21 cellular contexts compared by ENCODE assay signal in genomic region chr13:52879950-52880650, GRCh38. TPM values are rescaled to one million over a fixed set of nuclear protein-coding genes. Genes with fewer than 3 reads are reported as not detected.
DNase-seq lines count a peak whose midpoint lies in the region; ATAC-seq and TF ChIP-seq lines count a peak whose summit lies in the region.
"Had no signal": no experiment of that assay in that cellular context is flagged by ENCODE, and none has a peak within 500 bp of the region (broad histone marks: within the 10 kb centered on the region; RNA-seq: fewer than 3 reads in every experiment).

No MANE protein-coding gene starts in this region.

- intact Hi-C loops in esophagus muscularis mucosa (cut with DNase I) = no loop called here
- intact Hi-C loops in activated CD4-positive, alpha-beta T cell treated with anti-CD3 and anti-CD28 coated beads for 36 hours (cut with DNase I, micrococcal nuclease) = no loop called here
- intact Hi-C loops in activated T-helper 1 cell treated with anti-CD3 and anti-CD28 coated beads, Interleukin-12 subunit alpha, Interleukin-12 subunit beta, Interleukin-2, Interleukin-4 antibody, amounts not matched to agents 30 ng/mL and 10 ng/mL and 1 ng/mL, durations not matched to agents 14 hours and 24 hours and 36 hours (cut with micrococcal nuclease) = no loop called here

- TF ChIP-seq CTCF in nephron progenitor cell (IDR thresholded peaks at IDR 0.05) (no peak), esophagus muscularis mucosa (IDR thresholded peaks at IDR 0.05) (no peak)

- H3K4me3 Mint-ChIP-seq in nephron progenitor cell = peak overlapping the region; percentile 1
- H3K4me3 Mint-ChIP-seq in activated CD4-positive, alpha-beta T cell treated with anti-CD3 and anti-CD28 coated beads for 36 hours = no peak overlapping the region
- no peak overlapping the region for H3K4me3 Mint-ChIP-seq in activated T-helper 1 cell treated with anti-CD3 and anti-CD28 coated beads, Interleukin-12 subunit alpha, Interleukin-12 subunit beta, Interleukin-2, Interleukin-4 antibody, amounts not matched to agents 30 ng/mL and 10 ng/mL and 1 ng/mL, durations not matched to agents 14 hours and 24 hours and 36 hours
- H3K4me3 Mint-ChIP-seq: stimulated activated naive CD8-positive, alpha-beta T cell treated with anti-CD3 and anti-CD28 coated beads, Interleukin-15, Interleukin-2, amounts not matched to agents 100 ng/mL and 50 ng/mL, for 24 hours; T-cell had no signal

- peaks cover 0 to 11% (median 2%) of the 10 kb centered on the region in 4 donors for H3K4me1 ChIP-seq in esophagus muscularis mucosa
- H3K4me1 ChIP-seq: uterus had no signal

- DNase-seq in NCI-H146 treated with DMSO at 0.1 percent for 48 hours (lab: John Stamatoyannopoulos, UW; ENCODE audit: unreplicated experiment) (peak; percentile 18), SK-N-MC (ENCODE audit: low read depth, low spot score) (no peak), nephron progenitor cell (no peak), esophagus muscularis mucosa (ENCODE audit: extremely low spot score) (no peak)
- DNase-seq in activated CD4-positive, alpha-beta T cell treated with anti-CD3 and anti-CD28 coated beads for 36 hours = no peak
- no peak for DNase-seq in activated T-helper 1 cell treated with anti-CD3 and anti-CD28 coated beads, Interleukin-12 subunit alpha, Interleukin-12 subunit beta, Interleukin-2, Interleukin-4 antibody, amounts not matched to agents 30 ng/mL and 10 ng/mL and 1 ng/mL, durations not matched to agents 14 hours and 24 hours and 36 hours (ENCODE audit: low spot score)
- DNase-seq: activated effector memory CD4-positive, alpha-beta T cell treated with Interleukin-2 at 50 U/mL for 16 hours; anterior cingulate cortex; C1 segment of cervical spinal cord; cortex of kidney; T-cell; uterus had no signal

- H3K4me3 ChIP-seq in SK-N-MC (peak overlapping the region; percentile 36; the same call in 1 of the 2 replicates), esophagus muscularis mucosa (no peak overlapping the region)
- H3K4me3 ChIP-seq: skin epidermis, uterus had no signal

- no peak overlapping the region for H3K9ac ChIP-seq in SK-N-MC (ENCODE audit: insufficient read length)

- TF ChIP-seq EP300 in esophagus muscularis mucosa (IDR thresholded peaks at IDR 0.05) = no peak

- H3K27ac ChIP-seq in SK-N-MC (no peak overlapping the region), esophagus muscularis mucosa (replicated peaks in 1 of 4) (no peak overlapping the region)
- H3K27ac ChIP-seq: skin epidermis, VCaP had no signal

- H3K27me3 ChIP-seq in esophagus muscularis mucosa = no peaks in the 10 kb centered on the region
- H3K27me3 ChIP-seq: uterus had no signal

- H3K9me3 ChIP-seq in SK-N-MC (ENCODE audit: low read depth, low read length) = peaks cover under 1% of the 10 kb centered on the region; the same call in 1 of the 2 replicates
- peaks cover 0 to 15% (median 10%) of the 10 kb centered on the region in 4 donors for H3K9me3 ChIP-seq in esophagus muscularis mucosa
- H3K9me3 ChIP-seq: uterus had no signal

- no peak overlapping the region for H3K27ac Mint-ChIP-seq in nephron progenitor cell
- no peak overlapping the region for H3K27ac Mint-ChIP-seq in activated CD4-positive, alpha-beta T cell treated with anti-CD3 and anti-CD28 coated beads for 36 hours
- no peak overlapping the region for H3K27ac Mint-ChIP-seq in activated T-helper 1 cell treated with anti-CD3 and anti-CD28 coated beads, Interleukin-12 subunit alpha, Interleukin-12 subunit beta, Interleukin-2, Interleukin-4 antibody, amounts not matched to agents 30 ng/mL and 10 ng/mL and 1 ng/mL, durations not matched to agents 14 hours and 24 hours and 36 hours
- H3K27ac Mint-ChIP-seq: stimulated activated naive CD8-positive, alpha-beta T cell treated with anti-CD3 and anti-CD28 coated beads, Interleukin-15, Interleukin-2, amounts not matched to agents 100 ng/mL and 50 ng/mL, for 24 hours; T-cell had no signal

- no peaks in the 10 kb centered on the region for H3K36me3 ChIP-seq in SK-N-MC (ENCODE audit: insufficient read depth, low read length)
- no peaks in the 10 kb centered on the region for H3K36me3 ChIP-seq in esophagus muscularis mucosa
- H3K36me3 ChIP-seq: uterus had no signal

- ATAC-seq in GM18867 (IDR thresholded peaks at IDR 0.05; ENCODE audit: unreplicated experiment) = peak; percentile 57
- ATAC-seq in activated CD4-positive, alpha-beta T cell treated with anti-CD3 and anti-CD28 coated beads for 36 hours = no peak
- ATAC-seq: T-cell had no signal

- WGBS in esophagus muscularis mucosa = 37% methylated on average over 5 of the region's 5 CpGs

- H3K36me3 Mint-ChIP-seq in nephron progenitor cell (ENCODE audit: low read depth) = peaks cover 32% of the 10 kb centered on the region
- H3K36me3 Mint-ChIP-seq in activated CD4-positive, alpha-beta T cell treated with anti-CD3 and anti-CD28 coated beads for 36 hours (ENCODE audit: low read depth) = peaks cover 2% of the 10 kb centered on the region
- no peaks in the 10 kb centered on the region for H3K36me3 Mint-ChIP-seq in activated T-helper 1 cell treated with anti-CD3 and anti-CD28 coated beads, Interleukin-12 subunit alpha, Interleukin-12 subunit beta, Interleukin-2, Interleukin-4 antibody, amounts not matched to agents 30 ng/mL and 10 ng/mL and 1 ng/mL, durations not matched to agents 14 hours and 24 hours and 36 hours (ENCODE audit: low read depth)
- H3K36me3 Mint-ChIP-seq: T-cell had no signal

- TF ChIP-seq POLR2A in esophagus muscularis mucosa (IDR thresholded peaks at IDR 0.05; ENCODE audit: low read depth) = no peak

- peaks cover 58% of the 10 kb centered on the region for H3K4me1 Mint-ChIP-seq in nephron progenitor cell
- no peaks in the 10 kb centered on the region for H3K4me1 Mint-ChIP-seq in activated CD4-positive, alpha-beta T cell treated with anti-CD3 and anti-CD28 coated beads for 36 hours
- no peaks in the 10 kb centered on the region for H3K4me1 Mint-ChIP-seq in activated T-helper 1 cell treated with anti-CD3 and anti-CD28 coated beads, Interleukin-12 subunit alpha, Interleukin-12 subunit beta, Interleukin-2, Interleukin-4 antibody, amounts not matched to agents 30 ng/mL and 10 ng/mL and 1 ng/mL, durations not matched to agents 14 hours and 24 hours and 36 hours (ENCODE audit: low read depth)
- H3K4me1 Mint-ChIP-seq: T-cell had no signal

- H3K27me3 Mint-ChIP-seq in nephron progenitor cell (ENCODE audit: low read depth, poor library complexity) = peaks cover 8% of the 10 kb centered on the region
- peaks cover 15% of the 10 kb centered on the region for H3K27me3 Mint-ChIP-seq in activated CD4-positive, alpha-beta T cell treated with anti-CD3 and anti-CD28 coated beads for 36 hours
- peaks cover 4% of the 10 kb centered on the region for H3K27me3 Mint-ChIP-seq in activated T-helper 1 cell treated with anti-CD3 and anti-CD28 coated beads, Interleukin-12 subunit alpha, Interleukin-12 subunit beta, Interleukin-2, Interleukin-4 antibody, amounts not matched to agents 30 ng/mL and 10 ng/mL and 1 ng/mL, durations not matched to agents 14 hours and 24 hours and 36 hours (ENCODE audit: insufficient read depth)

- peaks cover 47% of the 10 kb centered on the region for H3K9me3 Mint-ChIP-seq in nephron progenitor cell
- H3K9me3 Mint-ChIP-seq in activated CD4-positive, alpha-beta T cell treated with anti-CD3 and anti-CD28 coated beads for 36 hours (ENCODE audit: low read depth) = peaks cover 10% of the 10 kb centered on the region
- H3K9me3 Mint-ChIP-seq in activated T-helper 1 cell treated with anti-CD3 and anti-CD28 coated beads, Interleukin-12 subunit alpha, Interleukin-12 subunit beta, Interleukin-2, Interleukin-4 antibody, amounts not matched to agents 30 ng/mL and 10 ng/mL and 1 ng/mL, durations not matched to agents 14 hours and 24 hours and 36 hours = peaks cover 4% of the 10 kb centered on the region

- POLR2A ChIA-PET in activated CD4-positive, alpha-beta T cell treated with anti-CD3 and anti-CD28 coated beads for 36 hours (lab: Charles Lee) = interaction anchor here (0.7 kb wide), 1 partner anchor 167 kb away, joined by 3 read pairs; no protein-coding TSS in a partner anchor

- CTCF ChIA-PET in activated CD4-positive, alpha-beta T cell treated with anti-CD3 and anti-CD28 coated beads for 36 hours (lab: Charles Lee) = no interaction called here

RNA-seq across cellular contexts. Expression of gene PCDH8, which starts 31.7 kb away (rescaled TPM):
- total RNA-seq in esophagus muscularis mucosa = under 1 TPM in 1 of 4 donors, not detected in 3; 0.11 TPM
- total RNA-seq in activated CD4-positive, alpha-beta T cell treated with anti-CD3 and anti-CD28 coated beads for 36 hours = not detected
- not detected in 2 replicates for total RNA-seq in activated T-helper 1 cell treated with anti-CD3 and anti-CD28 coated beads, Interleukin-12 subunit alpha, Interleukin-12 subunit beta, Interleukin-2, Interleukin-4 antibody, amounts not matched to agents 30 ng/mL and 10 ng/mL and 1 ng/mL, durations not matched to agents 14 hours and 24 hours and 36 hours
- total RNA-seq: G401, M059J, mononuclear cell, NCI-H460, osteoblast, T-cell had no signal
